In the genomic region with DNA sequence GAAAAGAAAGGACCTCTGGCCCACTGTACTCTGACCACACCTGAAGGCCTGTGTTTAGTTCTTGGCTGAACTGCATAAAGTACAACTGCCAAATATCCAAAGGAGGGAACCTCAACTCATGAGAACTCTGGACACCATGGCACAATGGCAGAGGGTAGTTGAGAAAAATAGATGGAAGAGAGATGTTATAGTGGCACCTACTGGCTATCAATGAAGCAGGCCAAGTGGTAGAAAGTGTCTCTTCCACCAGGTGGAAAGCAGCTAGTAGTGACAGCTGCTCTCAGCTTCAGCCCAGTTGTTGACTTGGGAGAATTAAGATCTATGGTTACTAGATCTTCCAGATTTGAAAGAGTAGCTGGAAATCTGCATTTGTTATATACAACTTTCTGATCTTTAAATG, we compare ENCODE assay signal across 8 cellular contexts. TPM values are rescaled to one million over a fixed set of nuclear protein-coding genes. Genes with fewer than 3 reads are reported as not detected.
DNase-seq lines count a peak whose midpoint lies in the region; ATAC-seq and TF ChIP-seq lines count a peak whose summit lies in the region.

No MANE protein-coding gene starts in this region.

- intact Hi-C loops in Panc1 (cut with micrococcal nuclease; ENCODE audit: unreplicated experiment), result no loop called here

- no peak overlapping the region for H3K27ac ChIP-seq in Panc1 (ENCODE audit: low read length)

- H3K9me3 ChIP-seq in Panc1 (ENCODE audit: control insufficient read depth, insufficient read depth, low read depth, low read length), result no peaks in the 10 kb centered on the region

- peaks cover 13% of the 10 kb centered on the region; the same call in 1 of the 2 replicates for H3K4me1 ChIP-seq in Panc1 (ENCODE audit: control insufficient read depth, insufficient read depth, low read length)

- ATAC-seq in Panc1 (no peak), HG03159 (IDR thresholded peaks at IDR 0.05; ENCODE audit: unreplicated experiment) (no peak), HG02623 (IDR thresholded peaks at IDR 0.05; ENCODE audit: unreplicated experiment) (no peak)

- no peaks in the 10 kb centered on the region for H3K27me3 ChIP-seq in Panc1 (ENCODE audit: control insufficient read depth, insufficient read depth, low read length)

- BruUV-seq in Panc1 (replicated peaks; lab: Mats Ljungman, UMichigan), result no TSS peak

- H3K36me3 ChIP-seq in Panc1 (ENCODE audit: control insufficient read depth, insufficient read depth, low read length), result peaks cover 18% of the 10 kb centered on the region

- in situ Hi-C loops in Panc1 (cut with HindIII; ENCODE audit: low pct_unique_long_range_greater_than_20kb, low sequenced_read_pairs), result no loop called here

- CTCF ChIA-PET in Panc1 (lab: Charles Lee), result interaction anchor here (0.6 to 1.1 kb wide), 2 partner anchors 166 to 175 kb away, joined by 3 to 4 read pairs; no protein-coding TSS in a partner anchor

- POLR2A ChIA-PET in Panc1 (lab: Charles Lee), result no interaction called here

- no peak overlapping the region for H3K4me3 ChIP-seq in AG10803 (ENCODE audit: low read length)
- no peak overlapping the region for H3K4me3 ChIP-seq in Panc1 (ENCODE audit: low read depth in 2 of 2, low read length in 2 of 2)
- no peak overlapping the region for H3K4me3 ChIP-seq in fibroblast of mammary gland (ENCODE audit: control insufficient read depth, low read depth, low read length)

- no peak for DNase-seq in AG10803 (ENCODE audit: low read depth)
- DNase-seq in Panc1 (ENCODE audit: low read depth, low spot score), result no peak
- peak; percentile 24 for DNase-seq in fibroblast of mammary gland (ENCODE audit: low read depth)
- no peak for DNase-seq in DMS114 treated with DMSO at 0.1 percent for 48 hours (lab: John Stamatoyannopoulos, UW; ENCODE audit: unreplicated experiment)
- no peak for DNase-seq in KG1 (lab: John Stamatoyannopoulos, UW)

- TF ChIP-seq CTCF in AG10803 (conservative IDR thresholded peaks at IDR 0.05; ENCODE audit: low read length) (peak; percentile 10; the same call in 1 of the 2 replicates), GM12874 (IDR thresholded peaks at IDR 0.05; ENCODE audit: insufficient read depth, low read depth, low read length) (peak; percentile 23; the same call in 1 of the 2 replicates), Panc1 (IDR thresholded peaks at IDR 0.05) (peak; percentile 50), fibroblast of mammary gland (conservative IDR thresholded peaks at IDR 0.05; ENCODE audit: control insufficient read depth, insufficient read depth, low read depth, low read length) (peak; percentile 26)

RNA-seq across cellular contexts. Expression of a gene that starts 3.2 kb away (rescaled TPM):
- 18.6 TPM for total RNA-seq in Panc1 (2021; ENCODE audit: unreplicated experiment)
- 12.1 TPM for polyA plus RNA-seq in Panc1 (2012; ENCODE audit: insufficient read length)

RNA-seq across cellular contexts. Expression of a gene that starts 3.4 kb away (rescaled TPM):
- total RNA-seq in Panc1 (2021; ENCODE audit: unreplicated experiment), result 2.8 TPM
- polyA plus RNA-seq in Panc1 (2012; ENCODE audit: insufficient read length), result 3.4 TPM

RNA-seq across cellular contexts. Expression of a gene that starts 7.3 kb away (rescaled TPM):
- 137 TPM for total RNA-seq in Panc1 (2021; ENCODE audit: unreplicated experiment)
- 201 TPM for polyA plus RNA-seq in Panc1 (2012; ENCODE audit: insufficient read length)

RNA-seq across cellular contexts. Expression of a gene that starts 7.7 kb away (rescaled TPM):
- 13.0 TPM for total RNA-seq in Panc1 (2021; ENCODE audit: unreplicated experiment)
- 7.0 TPM for polyA plus RNA-seq in Panc1 (2012; ENCODE audit: insufficient read length)
